Comparison of ENCODE assay signal across 12 cellular contexts in genomic region chr5:172322028-172322965, GRCh38. TPM values are rescaled to one million over a fixed set of nuclear protein-coding genes. Genes with fewer than 3 reads are reported as not detected.
DNase-seq lines count a peak whose midpoint lies in the region; ATAC-seq and TF ChIP-seq lines count a peak whose summit lies in the region.
"Had no signal": no experiment of that assay in that cellular context is flagged by ENCODE, and none has a peak within 500 bp of the region (broad histone marks: within the 10 kb centered on the region; RNA-seq: fewer than 3 reads in every experiment).

No MANE protein-coding gene starts in this region.

- H3K27me3 Mint-ChIP-seq in stimulated activated naive CD8-positive, alpha-beta T cell treated with anti-CD3 and anti-CD28 coated beads, Interleukin-15, Interleukin-2, amounts not matched to agents 100 ng/mL and 50 ng/mL, for 24 hours = no peaks in the 10 kb centered on the region
- H3K27me3 Mint-ChIP-seq in stimulated activated naive CD8-positive, alpha-beta T cell treated with anti-CD3 and anti-CD28 coated beads, Interleukin-15, amount 100 ng/mL, for 72 hours = no peaks in the 10 kb centered on the region
- peaks cover 46% of the 10 kb centered on the region for H3K27me3 Mint-ChIP-seq in endodermal cell (ENCODE audit: insufficient read depth)
- H3K27me3 Mint-ChIP-seq: B cell had no signal

- no peak for DNase-seq in stimulated activated naive CD8-positive, alpha-beta T cell treated with anti-CD3 and anti-CD28 coated beads, Interleukin-15, amount 100 ng/mL, for 72 hours
- DNase-seq in endodermal cell (peak; percentile 18), NOMO-1 (lab: John Stamatoyannopoulos, UW; ENCODE audit: unreplicated experiment in 2 of 2) (no peak), HCEC 1CT (no peak)
- no peak for DNase-seq in stimulated activated CD4-positive, alpha-beta T cell treated with anti-CD3 and anti-CD28 coated beads, Interleukin-2, amount 100 ng/mL, for 48 hours
- DNase-seq: amniotic stem cell; stimulated activated CD4-positive, alpha-beta T cell treated with anti-CD3 and anti-CD28 coated beads, Interleukin-15, amount 100 ng/mL, for 24 hours had no signal

- H3K9me3 Mint-ChIP-seq in stimulated activated naive CD8-positive, alpha-beta T cell treated with anti-CD3 and anti-CD28 coated beads, Interleukin-15, Interleukin-2, amounts not matched to agents 100 ng/mL and 50 ng/mL, for 24 hours = peaks cover 5% of the 10 kb centered on the region
- no peaks in the 10 kb centered on the region for H3K9me3 Mint-ChIP-seq in stimulated activated naive CD8-positive, alpha-beta T cell treated with anti-CD3 and anti-CD28 coated beads, Interleukin-15, amount 100 ng/mL, for 72 hours
- no peaks in the 10 kb centered on the region for H3K9me3 Mint-ChIP-seq in endodermal cell

- H3K36me3 ChIP-seq in endodermal cell (ENCODE audit: control insufficient read depth, insufficient read depth, low read length) = no peaks in the 10 kb centered on the region

- no peaks in the 10 kb centered on the region for H3K4me1 Mint-ChIP-seq in stimulated activated naive CD8-positive, alpha-beta T cell treated with anti-CD3 and anti-CD28 coated beads, Interleukin-15, Interleukin-2, amounts not matched to agents 100 ng/mL and 50 ng/mL, for 24 hours (ENCODE audit: low read depth)
- H3K4me1 Mint-ChIP-seq in stimulated activated naive CD8-positive, alpha-beta T cell treated with anti-CD3 and anti-CD28 coated beads, Interleukin-15, amount 100 ng/mL, for 72 hours = no peaks in the 10 kb centered on the region
- peaks cover 7% of the 10 kb centered on the region for H3K4me1 Mint-ChIP-seq in endodermal cell

- no peak overlapping the region for H3K4me3 Mint-ChIP-seq in stimulated activated naive CD8-positive, alpha-beta T cell treated with anti-CD3 and anti-CD28 coated beads, Interleukin-15, Interleukin-2, amounts not matched to agents 100 ng/mL and 50 ng/mL, for 24 hours
- no peak overlapping the region for H3K4me3 Mint-ChIP-seq in stimulated activated naive CD8-positive, alpha-beta T cell treated with anti-CD3 and anti-CD28 coated beads, Interleukin-15, amount 100 ng/mL, for 72 hours
- no peak overlapping the region for H3K4me3 Mint-ChIP-seq in endodermal cell
- H3K4me3 Mint-ChIP-seq: B cell had no signal

- peaks cover 22% of the 10 kb centered on the region for H3K27me3 ChIP-seq in endodermal cell (ENCODE audit: control insufficient read depth, insufficient read depth, low read length, poor library complexity, severe bottlenecking)
- H3K27me3 ChIP-seq: hepatocyte had no signal

- no peaks in the 10 kb centered on the region for H3K9me3 ChIP-seq in endodermal cell (ENCODE audit: control insufficient read depth, low read length)

- 82 to 92% methylated on average over 4 to 9 of the region's 9 CpGs for whole genome bisulfite sequencing in endodermal cell (ENCODE audit: insufficient coverage in 1 of 2, insufficient read length in 1 of 2), 2 experiments

- no peak overlapping the region for H3K9ac ChIP-seq in endodermal cell (ENCODE audit: extremely low read depth, low read length, poor library complexity, severe bottlenecking)

- no peak for TF ChIP-seq CTCF in endodermal cell (conservative IDR thresholded peaks at IDR 0.05)

- no peak overlapping the region for H3K27ac ChIP-seq in endodermal cell (ENCODE audit: low read depth, low read length)
- H3K27ac ChIP-seq: hepatocyte had no signal

- H3K36me3 Mint-ChIP-seq in stimulated activated naive CD8-positive, alpha-beta T cell treated with anti-CD3 and anti-CD28 coated beads, Interleukin-15, Interleukin-2, amounts not matched to agents 100 ng/mL and 50 ng/mL, for 24 hours (ENCODE audit: low read depth) = no peaks in the 10 kb centered on the region
- H3K36me3 Mint-ChIP-seq in endodermal cell (ENCODE audit: low read depth) = no peaks in the 10 kb centered on the region

- peak overlapping the region; percentile 52 for H3K27ac Mint-ChIP-seq in stimulated activated naive CD8-positive, alpha-beta T cell treated with anti-CD3 and anti-CD28 coated beads, Interleukin-15, Interleukin-2, amounts not matched to agents 100 ng/mL and 50 ng/mL, for 24 hours
- H3K27ac Mint-ChIP-seq in stimulated activated naive CD8-positive, alpha-beta T cell treated with anti-CD3 and anti-CD28 coated beads, Interleukin-15, amount 100 ng/mL, for 72 hours = peak overlapping the region in 1 of 2 donors; percentile 87
- H3K27ac Mint-ChIP-seq in endodermal cell = no peak overlapping the region
- H3K27ac Mint-ChIP-seq: B cell had no signal

- no peak for ATAC-seq in stimulated activated naive CD8-positive, alpha-beta T cell treated with anti-CD3 and anti-CD28 coated beads, Interleukin-15, amount 100 ng/mL, for 72 hours
- ATAC-seq in HG03460 (IDR thresholded peaks at IDR 0.05; ENCODE audit: unreplicated experiment) (peak; percentile 75), GM18511 (IDR thresholded peaks at IDR 0.05; ENCODE audit: unreplicated experiment) (no peak)

- H3K4me1 ChIP-seq in endodermal cell (ENCODE audit: control insufficient read depth, insufficient read depth, low read length) = no peaks in the 10 kb centered on the region

- no peak overlapping the region for H3K4me3 ChIP-seq in endodermal cell (ENCODE audit: low read length)
- H3K4me3 ChIP-seq: hepatocyte had no signal

RNA-seq across cellular contexts. Expression of gene UBTD2, which starts 38.7 kb away (rescaled TPM):
- total RNA-seq in endodermal cell = 10 to 100 TPM; 30.4 to 30.5 TPM
- 59.9 TPM for polyA plus RNA-seq in endodermal cell (2013, experiment 1 of 2)
- polyA plus RNA-seq in endodermal cell (2013, experiment 2 of 2) = 57.9 TPM
